ENCODE assay signal across 23 cellular contexts in the genomic region with DNA sequence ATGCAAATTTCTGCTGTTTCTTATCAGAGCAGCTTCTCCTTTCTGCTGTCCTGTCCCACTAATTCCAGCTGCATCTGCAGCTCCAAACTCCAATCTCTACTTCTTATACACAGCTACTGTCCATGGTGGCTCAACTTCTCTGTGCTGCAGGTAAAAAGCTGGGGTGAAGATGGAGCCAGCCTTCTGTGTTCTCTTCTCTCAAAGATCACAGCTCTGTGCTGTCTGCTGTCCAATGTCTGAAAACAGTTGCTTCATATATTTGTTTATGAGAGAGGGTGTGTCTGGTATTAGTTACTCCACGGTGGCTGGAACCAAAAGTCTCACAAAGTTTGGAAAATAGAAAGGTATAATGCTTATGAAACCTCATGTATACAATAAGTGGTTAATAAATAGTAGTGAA.
"Had no signal": no experiment of that assay in that cellular context is flagged by ENCODE, and none has a peak within 500 bp of the region (broad histone marks: within the 10 kb centered on the region; RNA-seq: fewer than 3 reads in every experiment).

No MANE protein-coding gene starts in this region.

- H3K27ac Mint-ChIP-seq: activated CD4-positive, alpha-beta memory T cell treated with anti-CD3 and anti-CD28 coated beads for 36 hours; activated CD4-positive, alpha-beta T cell treated with anti-CD3 and anti-CD28 coated beads for 36 hours; activated naive CD8-positive, alpha-beta T cell treated with anti-CD3 and anti-CD28 coated beads for 36 hours; naive thymus-derived CD8-positive, alpha-beta T cell; stimulated activated effector memory CD8-positive, alpha-beta T cell treated with anti-CD3 and anti-CD28 coated beads, Interleukin-12 subunit alpha, Interleukin-12 subunit beta, amount 100 ng/mL, for 72 hours; T-helper 2 cell treated with Interferon-gamma antibody and Interleukin-4, amounts not matched to agents 5 μg/mL and 100 μg/mL, for 36 hours; WTC11 had no signal

- H3K9me3 ChIP-seq: body of pancreas, gastrocnemius medialis, psoas muscle, testis, upper lobe of left lung had no signal

- H3K9me3 Mint-ChIP-seq: T-helper 2 cell treated with Interferon-gamma antibody and Interleukin-4, amounts not matched to agents 5 μg/mL and 100 μg/mL, for 36 hours had no signal

- H3K27me3 Mint-ChIP-seq: activated CD4-positive, alpha-beta memory T cell treated with anti-CD3 and anti-CD28 coated beads for 36 hours; activated naive CD8-positive, alpha-beta T cell treated with anti-CD3 and anti-CD28 coated beads for 36 hours; central memory CD8-positive, alpha-beta T cell had no signal

- H3K36me3 ChIP-seq: gastrocnemius medialis, upper lobe of left lung had no signal

- H3K36me3 Mint-ChIP-seq: activated CD4-positive, alpha-beta memory T cell treated with anti-CD3 and anti-CD28 coated beads for 36 hours; activated naive CD8-positive, alpha-beta T cell treated with anti-CD3 and anti-CD28 coated beads for 36 hours; stimulated activated effector memory CD8-positive, alpha-beta T cell treated with anti-CD3 and anti-CD28 coated beads, Interleukin-12 subunit alpha, Interleukin-12 subunit beta, amount 100 ng/mL, for 72 hours; WTC11 had no signal

- H3K27ac ChIP-seq: body of pancreas, coronary artery, gastrocnemius medialis, psoas muscle, testis, upper lobe of left lung had no signal

- H3K27me3 ChIP-seq: body of pancreas, gastrocnemius medialis, testis, upper lobe of left lung had no signal

- H3K4me3 ChIP-seq: body of pancreas, coronary artery, gastrocnemius medialis, psoas muscle, smooth muscle cell, testis, upper lobe of left lung had no signal

- ATAC-seq: activated CD4-positive, alpha-beta T cell treated with anti-CD3 and anti-CD28 coated beads for 36 hours; body of pancreas; gastrocnemius medialis; naive thymus-derived CD8-positive, alpha-beta T cell; psoas muscle; right cardiac atrium; stimulated activated effector memory CD8-positive, alpha-beta T cell treated with anti-CD3 and anti-CD28 coated beads, Interleukin-12 subunit alpha, Interleukin-12 subunit beta, amount 100 ng/mL, for 72 hours; WTC11 had no signal

- H3K4me2 ChIP-seq: smooth muscle cell had no signal

- H3K4me1 Mint-ChIP-seq: activated CD4-positive, alpha-beta T cell treated with anti-CD3 and anti-CD28 coated beads for 36 hours; activated naive CD8-positive, alpha-beta T cell treated with anti-CD3 and anti-CD28 coated beads for 36 hours; central memory CD8-positive, alpha-beta T cell; naive thymus-derived CD8-positive, alpha-beta T cell; stimulated activated effector memory CD8-positive, alpha-beta T cell treated with anti-CD3 and anti-CD28 coated beads, Interleukin-12 subunit alpha, Interleukin-12 subunit beta, amount 100 ng/mL, for 72 hours had no signal

- H3K4me1 ChIP-seq: gastrocnemius medialis, psoas muscle, testis, upper lobe of left lung had no signal

- DNase-seq: activated CD4-positive, alpha-beta memory T cell treated with anti-CD3 and anti-CD28 coated beads for 36 hours; activated CD4-positive, alpha-beta T cell treated with anti-CD3 and anti-CD28 coated beads for 36 hours; activated naive CD4-positive, alpha-beta T cell; activated naive CD8-positive, alpha-beta T cell treated with anti-CD3 and anti-CD28 coated beads for 36 hours; activated T-cell treated with anti-CD3 and anti-CD28 coated beads for 4 hours; body of pancreas; erythroblast; gastrocnemius medialis; head of caudate nucleus; kidney glomerular epithelial cell; mesendoderm; naive thymus-derived CD8-positive, alpha-beta T cell; psoas muscle; right cardiac atrium; stimulated activated CD4-positive, alpha-beta T cell treated with anti-CD3 and anti-CD28 coated beads, Interleukin-4, amount 100 ng/mL, for 1 hour; testis; upper lobe of left lung had no signal

- H3K4me3 Mint-ChIP-seq: activated CD4-positive, alpha-beta memory T cell treated with anti-CD3 and anti-CD28 coated beads for 36 hours; activated CD4-positive, alpha-beta T cell treated with anti-CD3 and anti-CD28 coated beads for 36 hours; activated naive CD8-positive, alpha-beta T cell treated with anti-CD3 and anti-CD28 coated beads for 36 hours; central memory CD8-positive, alpha-beta T cell; naive thymus-derived CD8-positive, alpha-beta T cell; stimulated activated effector memory CD8-positive, alpha-beta T cell treated with anti-CD3 and anti-CD28 coated beads, Interleukin-12 subunit alpha, Interleukin-12 subunit beta, amount 100 ng/mL, for 72 hours; T-helper 2 cell treated with Interferon-gamma antibody and Interleukin-4, amounts not matched to agents 5 μg/mL and 100 μg/mL, for 36 hours; WTC11 had no signal
